ENCODE assay signal across 7 cellular contexts in the genomic region with DNA sequence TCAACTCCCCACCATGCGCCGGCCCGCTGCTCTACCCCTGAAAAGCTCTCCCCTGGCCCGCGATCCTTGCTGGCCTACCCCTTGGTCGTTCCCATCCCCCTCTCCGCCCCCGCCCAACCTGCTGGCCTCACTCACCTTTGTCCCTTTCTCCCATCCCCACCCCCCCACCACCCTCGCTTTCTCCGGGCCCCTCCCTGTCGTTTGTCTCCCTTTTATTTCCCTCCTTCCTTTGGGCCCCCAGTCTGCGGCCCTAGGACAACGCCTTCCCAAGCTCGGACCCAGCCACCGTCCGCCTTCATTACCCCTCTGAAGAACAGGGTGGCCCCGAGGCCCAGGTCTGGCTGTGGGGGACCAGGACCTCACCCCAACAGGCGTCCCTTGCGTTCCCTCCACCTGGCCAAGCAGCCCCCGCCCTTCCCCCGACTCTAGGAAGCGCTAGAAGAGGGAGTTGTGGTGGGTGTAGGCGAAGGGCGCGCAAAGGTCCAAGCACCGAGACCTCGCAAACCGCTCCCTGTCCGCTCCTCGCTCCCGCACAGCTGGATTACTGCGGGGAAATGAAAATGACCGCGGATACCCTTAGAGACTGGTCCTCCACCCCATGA. TPM values are rescaled to one million over a fixed set of nuclear protein-coding genes. Genes with fewer than 3 reads are reported as not detected.
DNase-seq lines count a peak whose midpoint lies in the region; ATAC-seq, FAIRE-seq and TF ChIP-seq lines count a peak whose summit lies in the region.
"Had no signal": no experiment of that assay in that cellular context is flagged by ENCODE, and none has a peak within 500 bp of the region (broad histone marks: within the 10 kb centered on the region; RNA-seq: fewer than 3 reads in every experiment).

No MANE protein-coding gene starts in this region.

- H4K20me1 ChIP-seq in keratinocyte (ENCODE audit: control insufficient read depth, extremely low read depth, insufficient read depth, low read length), result no peaks in the 10 kb centered on the region

- intact Hi-C loops in heart left ventricle (cut with DNase I) (loop anchor here in 9 of 10 donors (1.0 to 10.0 kb wide), 7 partner anchors 31 to 437 kb away; no protein-coding TSS in a partner anchor), left cardiac atrium (cut with DNase I) (loop anchor here (1.0 to 5.0 kb wide), 2 partner anchors 31 to 35 kb away; no protein-coding TSS in a partner anchor)

- H3K27me3 ChIP-seq in heart left ventricle (no peaks in the 10 kb centered on the region), keratinocyte (ENCODE audit: control insufficient read depth, extremely low read depth, insufficient read depth, low read length) (no peaks in the 10 kb centered on the region)

- H3K4me1 ChIP-seq in heart left ventricle (peaks cover 0 to 58% (median 22%) of the 10 kb centered on the region in 12 donors), keratinocyte (ENCODE audit: control insufficient read depth, extremely low read depth, insufficient read depth, low read length) (peaks cover 25% of the 10 kb centered on the region), urinary bladder (ENCODE audit: insufficient read depth) (no peaks in the 10 kb centered on the region)

- 47 to 59% (median 57%) methylated on average over 33 to 34 of the region's 34 CpGs for WGBS in heart left ventricle, 4 donors
- 50% methylated on average over 34 of the region's 34 CpGs for WGBS in urinary bladder

- H3K36me3 ChIP-seq in heart left ventricle (no peaks in the 10 kb centered on the region), keratinocyte (ENCODE audit: control insufficient read depth in 2 of 2, extremely low read depth in 1 of 2, insufficient read depth in 2 of 2, low read length in 2 of 2) (no peaks in the 10 kb centered on the region), urinary bladder (ENCODE audit: insufficient read depth) (no peaks in the 10 kb centered on the region)

- TF ChIP-seq CTCF in heart left ventricle (IDR thresholded peaks at IDR 0.05), result no peak
- no peak for TF ChIP-seq CTCF in keratinocyte (optimal IDR thresholded peaks at IDR 0.05 in 1 of 3, IDR thresholded peaks at IDR 0.05 in 1 of 3, conservative IDR thresholded peaks at IDR 0.05 in 1 of 3; ENCODE audit: extremely low read depth in 1 of 3, insufficient read depth in 2 of 3, low read length in 3 of 3)

- dilution Hi-C loops in keratinocyte (cut with MboI; ENCODE audit: extremely low pct_ligation_motif_present, low sequenced_read_pairs), result no loop called here

- H3K9me1 ChIP-seq in keratinocyte (ENCODE audit: control insufficient read depth, extremely low read depth, insufficient read depth, low read length), result no peaks in the 10 kb centered on the region

- no peak overlapping the region for H3K9ac ChIP-seq in keratinocyte (ENCODE audit: control insufficient read depth, extremely low read depth, insufficient read depth, low read length)

- peak overlapping the region in 11 of 12 donors; percentile 14 to 59 (median 51) for H3K4me3 ChIP-seq in heart left ventricle
- H3K4me3 ChIP-seq in keratinocyte (ENCODE audit: control insufficient read depth in 2 of 3, extremely low read depth in 1 of 3, insufficient read depth in 2 of 3, low read depth in 1 of 3, low read length in 3 of 3), result no peak overlapping the region
- peak overlapping the region; percentile 33 for H3K4me3 ChIP-seq in urinary bladder (ENCODE audit: low read depth, low read length)

- no peak overlapping the region for H2AFZ ChIP-seq in keratinocyte (ENCODE audit: control insufficient read depth, low read length)

- DNase-seq in heart left ventricle (no peak), left cardiac atrium (no peak), keratinocyte (ENCODE audit: low read depth, low spot score) (no peak), RKO (ENCODE audit: low spot score) (no peak), anterior cingulate cortex (lab: John Stamatoyannopoulos, UW) (no peak)
- DNase-seq: DND-41 had no signal

- H3K27ac ChIP-seq in heart left ventricle (peak overlapping the region in 7 of 12 donors; percentile 11 to 70 (median 24)), keratinocyte (ENCODE audit: control insufficient read depth, insufficient read depth, low read length) (no peak overlapping the region), urinary bladder (ENCODE audit: low read depth) (peak overlapping the region; percentile 42)

- no peak for FAIRE-seq in keratinocyte (lab: Jason Lieb, UNC)

- ATAC-seq in heart left ventricle (peak in 1 of 4 donors; percentile 3), left cardiac atrium (no peak)

- no peaks in the 10 kb centered on the region for H3K79me2 ChIP-seq in keratinocyte (ENCODE audit: control insufficient read depth, insufficient read depth, low read length)

- H3K4me2 ChIP-seq in keratinocyte (ENCODE audit: control insufficient read depth, extremely low read depth, insufficient read depth, low read depth, low read length), result peak overlapping the region; percentile 48

- TF ChIP-seq POLR2A in heart left ventricle (IDR thresholded peaks at IDR 0.05), result no peak

- H3K9me3 ChIP-seq in heart left ventricle, result no peaks in the 10 kb centered on the region
- H3K9me3 ChIP-seq in keratinocyte (ENCODE audit: control insufficient read depth, low read depth, low read length), result no peaks in the 10 kb centered on the region

RNA-seq across cellular contexts. Expression of gene SLC7A7, which starts 6.9 kb away (rescaled TPM):
- total RNA-seq in heart left ventricle, result 10 to 100 TPM in 2 of 9 donors, 1 to 10 TPM in 7; 1.8 to 28.0 (median 3.8) TPM
- polyA plus RNA-seq in heart left ventricle, result 1 to 10 TPM; 1.3 to 4.0 TPM
- total RNA-seq in left cardiac atrium, result 10 to 100 TPM in 1 of 2 donors, 1 to 10 TPM in 1; 8.2 to 12.0 TPM
- 0.20 to 0.65 TPM (median 0.33 TPM) in 3 replicates for polyA plus RNA-seq in keratinocyte
- not detected for polyA plus RNA-seq in keratinocyte (2011; ENCODE audit: low read depth)
- polyA plus RNA-seq in keratinocyte (2011; cell fraction: cytosol; rRNA removed), result 0.13 and 0.22 TPM in 2 replicates
- 0.73 and 0.95 TPM in 2 replicates for polyA plus RNA-seq in keratinocyte (2011; cell fraction: nucleus; rRNA removed)
- polyA plus RNA-seq in keratinocyte (2012; ENCODE audit: low replicate concordance), result 0.30 and 0.34 TPM in 2 replicates
- 0.29 to 0.36 TPM in 2 of 3 replicates, not detected in the other for polyA minus RNA-seq in keratinocyte
- not detected for polyA minus RNA-seq in keratinocyte (2011; cell fraction: cytosol; rRNA and poly(A)+ RNA removed)
- 0.32 TPM in 1 of 2 replicates, not detected in the other for polyA minus RNA-seq in keratinocyte (2011; cell fraction: nucleus; rRNA and poly(A)+ RNA removed)
- total RNA-seq in urinary bladder, result 9.3 TPM
- polyA plus RNA-seq in urinary bladder, result 12.8 TPM

RNA-seq across cellular contexts. Expression of gene MRPL52, which starts 7.6 kb away (rescaled TPM):
- total RNA-seq in heart left ventricle (100 to 1,000 TPM in 5 of 9 donors, 10 to 100 TPM in 4; 80.4 to 185 (median 107) TPM), left cardiac atrium (10 to 100 TPM; 79.4 to 95.7 TPM), urinary bladder (21.5 TPM)
- polyA plus RNA-seq in heart left ventricle (100 to 1,000 TPM in 1 of 2 donors, 10 to 100 TPM in 1; 83.4 to 177 TPM), keratinocyte (56.0 to 104 TPM (median 82.0 TPM) in 3 replicates), urinary bladder (77.0 TPM)
- polyA plus RNA-seq in keratinocyte (2011; ENCODE audit: low read depth), result 181 TPM
- polyA plus RNA-seq in keratinocyte (2011; cell fraction: cytosol; rRNA removed), result 28.8 and 37.2 TPM in 2 replicates
- 24.4 and 31.9 TPM in 2 replicates for polyA plus RNA-seq in keratinocyte (2011; cell fraction: nucleus; rRNA removed)
- 93.4 and 197 TPM in 2 replicates for polyA plus RNA-seq in keratinocyte (2012; ENCODE audit: low replicate concordance)
- 8.2 to 15.9 TPM (median 12.9 TPM) in 3 replicates for polyA minus RNA-seq in keratinocyte
- 78.5 TPM for polyA minus RNA-seq in keratinocyte (2011; cell fraction: cytosol; rRNA and poly(A)+ RNA removed)
- 5.8 and 9.2 TPM in 2 replicates for polyA minus RNA-seq in keratinocyte (2011; cell fraction: nucleus; rRNA and poly(A)+ RNA removed)

RNA-seq across cellular contexts. Expression of gene MMP14, which starts 14.3 kb away (rescaled TPM):
- total RNA-seq in heart left ventricle (10 to 100 TPM; 14.0 to 90.6 (median 24.8) TPM), left cardiac atrium (10 to 100 TPM; 51.2 to 52.2 TPM), urinary bladder (120 TPM)
- polyA plus RNA-seq in heart left ventricle (10 to 100 TPM; 18.9 to 25.7 TPM), keratinocyte (185 to 355 TPM (median 246 TPM) in 3 replicates), urinary bladder (189 TPM)
- 38.1 TPM for polyA plus RNA-seq in keratinocyte (2011; ENCODE audit: low read depth)
- polyA plus RNA-seq in keratinocyte (2011; cell fraction: cytosol; rRNA removed), result 52.3 and 79.2 TPM in 2 replicates
- polyA plus RNA-seq in keratinocyte (2011; cell fraction: nucleus; rRNA removed), result 794 and 868 TPM in 2 replicates
- 99.7 and 290 TPM in 2 replicates for polyA plus RNA-seq in keratinocyte (2012; ENCODE audit: low replicate concordance)
- 235 to 587 TPM (median 267 TPM) in 3 replicates for polyA minus RNA-seq in keratinocyte
- polyA minus RNA-seq in keratinocyte (2011; cell fraction: cytosol; rRNA and poly(A)+ RNA removed), result 209 TPM
- 532 and 668 TPM in 2 replicates for polyA minus RNA-seq in keratinocyte (2011; cell fraction: nucleus; rRNA and poly(A)+ RNA removed)

RNA-seq across cellular contexts. Expression of gene LRP10, which starts 49.4 kb away (rescaled TPM):
- total RNA-seq in heart left ventricle, result 100 to 1,000 TPM in 3 of 9 donors, 10 to 100 TPM in 6; 47.9 to 128 (median 64.5) TPM
- polyA plus RNA-seq in heart left ventricle, result 10 to 100 TPM; 11.0 to 99.9 TPM
- 10 to 100 TPM; 63.5 to 73.1 TPM for total RNA-seq in left cardiac atrium
- 36.7 to 79.4 TPM (median 62.5 TPM) in 3 replicates for polyA plus RNA-seq in keratinocyte
- 43.9 TPM for polyA plus RNA-seq in keratinocyte (2011; ENCODE audit: low read depth)
- polyA plus RNA-seq in keratinocyte (2011; cell fraction: cytosol; rRNA removed), result 44.1 and 73.2 TPM in 2 replicates
- 131 and 159 TPM in 2 replicates for polyA plus RNA-seq in keratinocyte (2011; cell fraction: nucleus; rRNA removed)
- polyA plus RNA-seq in keratinocyte (2012; ENCODE audit: low replicate concordance), result 95.0 and 106 TPM in 2 replicates
- polyA minus RNA-seq in keratinocyte, result 110 to 463 TPM (median 142 TPM) in 3 replicates
- polyA minus RNA-seq in keratinocyte (2011; cell fraction: cytosol; rRNA and poly(A)+ RNA removed), result 143 TPM
- polyA minus RNA-seq in keratinocyte (2011; cell fraction: nucleus; rRNA and poly(A)+ RNA removed), result 194 and 209 TPM in 2 replicates
- total RNA-seq in urinary bladder, result 22.1 TPM
- polyA plus RNA-seq in urinary bladder, result 195 TPM

RNA-seq across cellular contexts. Expression of gene OXA1L, which starts 55.6 kb away (rescaled TPM):
- total RNA-seq in heart left ventricle (100 to 1,000 TPM in 7 of 9 donors, 10 to 100 TPM in 2; 91.5 to 205 (median 143) TPM), left cardiac atrium (100 to 1,000 TPM; 102 to 104 TPM), urinary bladder (74.1 TPM)
- polyA plus RNA-seq in heart left ventricle (100 to 1,000 TPM; 139 to 162 TPM), keratinocyte (129 to 150 TPM (median 130 TPM) in 3 replicates), urinary bladder (112 TPM)
- polyA plus RNA-seq in keratinocyte (2011; ENCODE audit: low read depth), result 19.1 TPM
- 112 and 139 TPM in 2 replicates for polyA plus RNA-seq in keratinocyte (2011; cell fraction: cytosol; rRNA removed)
- 270 and 272 TPM in 2 replicates for polyA plus RNA-seq in keratinocyte (2011; cell fraction: nucleus; rRNA removed)
- 82.6 and 83.6 TPM in 2 replicates for polyA plus RNA-seq in keratinocyte (2012; ENCODE audit: low replicate concordance)
- polyA minus RNA-seq in keratinocyte, result 86.1 to 107 TPM (median 92.6 TPM) in 3 replicates
- polyA minus RNA-seq in keratinocyte (2011; cell fraction: cytosol; rRNA and poly(A)+ RNA removed), result 62.3 TPM
- 47.4 and 71.7 TPM in 2 replicates for polyA minus RNA-seq in keratinocyte (2011; cell fraction: nucleus; rRNA and poly(A)+ RNA removed)

Comparison
In these comparisons a context has a peak if more than half of its experiments do, and no peak if none do; other contexts are left out.
1. H3K4me3 ChIP-seq: peak in heart left ventricle (11 of 12) and urinary bladder (single experiment); none in keratinocyte (0 of 3).